ENCODE assay signal across 9 cellular contexts in the genomic region with DNA sequence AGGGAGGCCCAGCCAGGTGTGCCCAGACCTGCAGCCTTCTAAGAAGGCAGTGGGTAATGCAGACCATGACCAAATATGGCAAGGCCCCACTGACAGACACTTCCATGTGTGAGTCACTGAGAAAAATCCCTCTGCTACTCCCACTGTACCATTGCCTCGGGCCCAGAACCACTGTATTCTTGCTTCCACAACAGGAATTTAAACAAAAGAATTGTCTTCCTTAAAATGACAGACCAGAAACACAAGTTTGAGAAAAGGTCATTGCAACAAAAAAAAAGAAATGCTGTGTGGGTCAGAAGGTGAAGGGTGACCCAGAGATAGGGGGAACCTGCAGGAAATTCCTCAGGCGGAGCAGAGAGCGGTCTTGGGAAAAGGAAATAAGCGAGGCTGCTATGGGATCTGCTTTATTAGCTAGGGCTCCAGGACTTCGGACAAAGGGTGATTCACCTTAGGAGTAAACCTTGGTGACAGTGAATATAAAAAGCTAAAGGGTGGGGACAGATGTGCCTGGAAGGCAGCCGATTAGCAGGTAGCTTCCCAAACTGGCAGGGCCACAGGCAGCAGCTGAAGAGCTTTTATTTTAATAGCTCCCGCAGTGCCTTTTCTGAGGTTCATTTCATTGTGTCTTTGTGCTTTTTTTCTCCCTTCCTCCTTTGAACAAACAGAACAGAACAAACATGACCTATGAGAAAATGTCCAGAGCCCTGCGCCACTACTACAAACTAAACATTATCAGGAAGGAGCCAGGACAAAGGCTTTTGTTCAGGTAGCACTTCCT.
DNase-seq lines count a peak whose midpoint lies in the region; ATAC-seq, FAIRE-seq and TF ChIP-seq lines count a peak whose summit lies in the region.
"Had no signal": no experiment of that assay in that cellular context is flagged by ENCODE, and none has a peak within 500 bp of the region (broad histone marks: within the 10 kb centered on the region; RNA-seq: fewer than 3 reads in every experiment).

No MANE protein-coding gene starts in this region.

- H3K4me1 ChIP-seq in endothelial cell of umbilical vein (ENCODE audit: control insufficient read depth, extremely low read depth, insufficient read depth, low read length) (peaks cover 49% of the 10 kb centered on the region), adrenal gland (replicated peaks in 1 of 2) (peaks cover 0 to 16% of the 10 kb centered on the region in 2 donors), HAP-1 (peaks cover 3% of the 10 kb centered on the region; the same call in 1 of the 2 replicates)

- H3K4me3 Mint-ChIP-seq in nephron progenitor cell, result no peak overlapping the region
- H3K4me3 Mint-ChIP-seq: activated naive CD4-positive, alpha-beta T cell treated with anti-CD3 and anti-CD28 coated beads for 36 hours had no signal

- peak overlapping the region in 1 of 3 experiments; percentile 9 for H3K4me3 ChIP-seq in endothelial cell of umbilical vein (replicated peaks in 1 of 3; ENCODE audit: insufficient read depth in 1 of 3, low read depth in 1 of 3, low read length in 3 of 3)
- no peak overlapping the region for H3K4me3 ChIP-seq in adrenal gland
- no peak overlapping the region for H3K4me3 ChIP-seq in HAP-1

- no peaks in the 10 kb centered on the region for H4K20me1 ChIP-seq in endothelial cell of umbilical vein (replicated peaks; ENCODE audit: control insufficient read depth, extremely low read depth, insufficient read depth, low read length)

- peak overlapping the region; percentile 92 for H3K27ac ChIP-seq in endothelial cell of umbilical vein (ENCODE audit: insufficient read depth, low read depth, low read length)
- peak overlapping the region in 2 of 5 donors; percentile 54 to 82 for H3K27ac ChIP-seq in adrenal gland

- H3K27ac Mint-ChIP-seq in nephron progenitor cell, result peak overlapping the region; percentile 83
- H3K27ac Mint-ChIP-seq: activated naive CD4-positive, alpha-beta T cell treated with anti-CD3 and anti-CD28 coated beads for 36 hours had no signal

- POLR2A ChIA-PET in endothelial cell of umbilical vein (lab: Charles Lee), result interaction anchor here (0.8 to 1.2 kb wide), 2 partner anchors 89 to 236 kb away, joined by 4 to 5 read pairs; a partner anchor contains a TSS

- peak; percentile 51 for TF ChIP-seq POLR2A in endothelial cell of umbilical vein (IDR thresholded peaks at IDR 0.05; ENCODE audit: low read depth, low read length)
- no peak for TF ChIP-seq POLR2A in adrenal gland (IDR thresholded peaks at IDR 0.05)

- no peaks in the 10 kb centered on the region for H3K27me3 Mint-ChIP-seq in nephron progenitor cell (ENCODE audit: low read depth, poor library complexity)

- DNase-seq in DMS53 (lab: John Stamatoyannopoulos, UW) (peak; percentile 99), NCI-H2196 treated with DMSO at 0.1 percent for 48 hours (lab: John Stamatoyannopoulos, UW; ENCODE audit: unreplicated experiment) (peak; percentile 91), endothelial cell of umbilical vein (ENCODE audit: low read depth, low spot score) (peak; percentile 95), nephron progenitor cell (no peak), adrenal gland (no peak), HAP-1 (ENCODE audit: low spot score in 2 of 2) (no peak), NCI-H82 (lab: John Stamatoyannopoulos, UW) (no peak)
- DNase-seq: activated naive CD4-positive, alpha-beta T cell treated with anti-CD3 and anti-CD28 coated beads for 36 hours had no signal

- H3K4me2 ChIP-seq in endothelial cell of umbilical vein (ENCODE audit: insufficient read depth, low read length), result peak overlapping the region; percentile 36

- in situ Hi-C loops in HAP-1 (cut with MboI; ENCODE audit: low sequenced_read_pairs), result no loop called here

- peak; percentile 94 for FAIRE-seq in endothelial cell of umbilical vein (lab: Jason Lieb, UNC)

- TF ChIP-seq CTCF in endothelial cell of umbilical vein (IDR thresholded peaks at IDR 0.05; ENCODE audit: extremely low read depth in 1 of 2, insufficient read depth in 1 of 2, low read depth in 1 of 2, low read length in 2 of 2) (no peak), nephron progenitor cell (IDR thresholded peaks at IDR 0.05) (no peak), adrenal gland (IDR thresholded peaks at IDR 0.05) (no peak)

- no TSS peak for BruUV-seq in endothelial cell of umbilical vein (replicated peaks; lab: Mats Ljungman, UMichigan)

- H3K9me3 ChIP-seq in endothelial cell of umbilical vein (replicated peaks; ENCODE audit: control insufficient read depth, insufficient read depth, low read length), result no peaks in the 10 kb centered on the region
- H3K9me3 ChIP-seq in adrenal gland (replicated peaks in 1 of 3), result no peaks in the 10 kb centered on the region
- H3K9me3 ChIP-seq in HAP-1, result no peaks in the 10 kb centered on the region

- no peak overlapping the region for H2AFZ ChIP-seq in endothelial cell of umbilical vein (ENCODE audit: low read depth, low read length)

- H3K9me3 Mint-ChIP-seq in nephron progenitor cell, result peaks cover 14% of the 10 kb centered on the region
- H3K9me3 Mint-ChIP-seq: activated naive CD4-positive, alpha-beta T cell treated with anti-CD3 and anti-CD28 coated beads for 36 hours had no signal

- ATAC-seq in HG03045 (IDR thresholded peaks at IDR 0.05; ENCODE audit: unreplicated experiment), result no peak

- dilution Hi-C loops in endothelial cell of umbilical vein (cut with MboI; ENCODE audit: extremely low pct_ligation_motif_present, low sequenced_read_pairs), result no loop called here

- peaks cover 84% of the 10 kb centered on the region for H3K36me3 Mint-ChIP-seq in nephron progenitor cell (ENCODE audit: low read depth)

- peaks cover 10% of the 10 kb centered on the region for H3K79me2 ChIP-seq in endothelial cell of umbilical vein (ENCODE audit: control insufficient read depth, insufficient read depth, low read length)

- no peaks in the 10 kb centered on the region for H3K27me3 ChIP-seq in endothelial cell of umbilical vein (ENCODE audit: control insufficient read depth in 2 of 2, insufficient read depth in 2 of 2, low read length in 2 of 2)
- no peaks in the 10 kb centered on the region for H3K27me3 ChIP-seq in adrenal gland
- H3K27me3 ChIP-seq in HAP-1 (ENCODE audit: low read depth), result no peaks in the 10 kb centered on the region

- H3K9me1 ChIP-seq in endothelial cell of umbilical vein (replicated peaks; ENCODE audit: control insufficient read depth, extremely low read depth, insufficient read depth, low read length), result no peaks in the 10 kb centered on the region

- H3K4me1 Mint-ChIP-seq in nephron progenitor cell, result peaks cover 25% of the 10 kb centered on the region

- CTCF ChIA-PET in endothelial cell of umbilical vein (lab: Charles Lee), result interaction anchor here (0.9 to 1.3 kb wide), 8 partner anchors 9 to 304 kb away, joined by 3 to 7 read pairs (median 4); no protein-coding TSS in a partner anchor

- H3K9ac ChIP-seq in endothelial cell of umbilical vein (replicated peaks; ENCODE audit: extremely low read depth, insufficient read depth, low read length), result peak overlapping the region; percentile 64

- intact Hi-C loops in endothelial cell of umbilical vein (cut with micrococcal nuclease), result loop anchor here (1.0 to 5.0 kb wide), 8 partner anchors 21 to 236 kb away; a partner anchor contains a TSS
- intact Hi-C loops in adrenal gland (cut with DNase I), result loop anchor here in 1 of 2 donors (10.0 kb wide), 1 partner anchor 241 kb away; a partner anchor contains a TSS

- peaks cover 2 to 13% of the 10 kb centered on the region in 2 experiments for H3K36me3 ChIP-seq in endothelial cell of umbilical vein (ENCODE audit: control insufficient read depth in 2 of 2, extremely low read depth in 1 of 2, insufficient read depth in 2 of 2, low read length in 2 of 2)
- peaks cover 0 to 42% of the 10 kb centered on the region in 2 donors for H3K36me3 ChIP-seq in adrenal gland (replicated peaks in 1 of 2)
- H3K36me3 ChIP-seq in HAP-1 (replicated peaks), result no peaks in the 10 kb centered on the region

- 73 to 80% (median 79%) methylated on average over 8 of the region's 8 CpGs for WGBS in adrenal gland, 4 donors

TF ChIP-seq in endothelial cell of umbilical vein, 7 proteins besides CTCF, POLR2A, EP300 and RAD21:
- TF ChIP-seq FOS (IDR thresholded peaks at IDR 0.05; ENCODE audit: borderline replicate concordance, insufficient read depth, low read length) (peak; percentile 74), GATA2 (IDR thresholded peaks at IDR 0.05; ENCODE audit: insufficient read depth, insufficient read length, low read depth, low read length) (peak; percentile 73), POLR2AphosphoS5 (IDR thresholded peaks at IDR 0.05; ENCODE audit: insufficient read depth, low read depth, low read length) (peak; percentile 78), EZH2 (IDR thresholded peaks at IDR 0.05; ENCODE audit: borderline replicate concordance, low read depth, low read length, severe bottlenecking) (no peak), JUN (IDR thresholded peaks at IDR 0.05; ENCODE audit: borderline replicate concordance, insufficient read depth, insufficient read length, low read depth) (peak; percentile 55), MYC (IDR thresholded peaks at IDR 0.05; ENCODE audit: low read depth, low read length) (no peak)
- TF ChIP-seq, protein P1, sequence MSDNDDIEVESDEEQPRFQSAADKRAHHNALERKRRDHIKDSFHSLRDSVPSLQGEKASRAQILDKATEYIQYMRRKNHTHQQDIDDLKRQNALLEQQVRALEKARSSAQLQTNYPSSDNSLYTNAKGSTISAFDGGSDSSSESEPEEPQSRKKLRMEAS (IDR thresholded peaks at IDR 0.05; ENCODE audit: insufficient read depth, insufficient read length), result no peak

Comparison
In these comparisons a context has a peak if more than half of its experiments do, and no peak if none do; other contexts are left out.
1. DNase-seq: peak in DMS53 (single experiment), NCI-H2196 treated with DMSO at 0.1 percent for 48 hours (single experiment) and endothelial cell of umbilical vein (single experiment); none in nephron progenitor cell (single experiment), adrenal gland (0 of 7), HAP-1 (0 of 2) and NCI-H82 (single experiment).